In the genomic region with DNA sequence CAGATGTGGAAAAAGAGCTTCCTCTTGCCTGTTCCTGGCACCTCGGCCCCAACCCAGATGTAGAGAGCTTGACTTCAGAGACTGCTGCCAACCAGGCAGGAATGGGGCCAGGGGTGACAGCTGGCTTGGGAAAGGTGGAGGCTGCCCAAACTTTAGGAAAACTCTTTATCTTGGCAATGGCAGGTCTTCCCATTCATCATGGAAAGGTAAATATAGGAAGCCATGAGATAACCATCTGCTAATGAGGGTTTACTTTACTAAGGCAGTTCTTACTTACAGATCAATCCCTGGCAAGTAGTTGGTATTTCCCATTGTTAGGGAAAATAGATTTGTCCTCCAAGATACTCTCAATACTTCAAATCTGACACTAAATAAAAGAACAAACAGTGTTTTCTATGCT, we compare ENCODE assay signal across 12 cellular contexts.
DNase-seq lines count a peak whose midpoint lies in the region; ATAC-seq and TF ChIP-seq lines count a peak whose summit lies in the region.
"Had no signal": no experiment of that assay in that cellular context is flagged by ENCODE, and none has a peak within 500 bp of the region (broad histone marks: within the 10 kb centered on the region; RNA-seq: fewer than 3 reads in every experiment).

No MANE protein-coding gene starts in this region.

- H3K36me3 Mint-ChIP-seq in chondrocyte (ENCODE audit: low read depth) (peaks cover 2% of the 10 kb centered on the region), nephron progenitor cell (ENCODE audit: low read depth) (peaks cover 40% of the 10 kb centered on the region)
- H3K36me3 Mint-ChIP-seq in activated naive CD4-positive, alpha-beta T cell treated with anti-CD3 and anti-CD28 coated beads for 36 hours (ENCODE audit: low read depth) = no peaks in the 10 kb centered on the region
- H3K36me3 Mint-ChIP-seq in naive thymus-derived CD8-positive, alpha-beta T cell = no peaks in the 10 kb centered on the region

- H3K4me1 Mint-ChIP-seq in chondrocyte (ENCODE audit: low read depth) (peaks cover 16% of the 10 kb centered on the region), nephron progenitor cell (peaks cover 14% of the 10 kb centered on the region)
- no peaks in the 10 kb centered on the region for H3K4me1 Mint-ChIP-seq in activated naive CD4-positive, alpha-beta T cell treated with anti-CD3 and anti-CD28 coated beads for 36 hours (ENCODE audit: low read depth)
- H3K4me1 Mint-ChIP-seq in naive thymus-derived CD8-positive, alpha-beta T cell = no peaks in the 10 kb centered on the region
- H3K4me1 Mint-ChIP-seq: activated CD4-positive, alpha-beta T cell treated with anti-CD3 and anti-CD28 coated beads for 36 hours had no signal

- H3K27ac Mint-ChIP-seq in chondrocyte (ENCODE audit: unreplicated experiment) (peak overlapping the region; percentile 19), nephron progenitor cell (peak overlapping the region; percentile 27)
- H3K27ac Mint-ChIP-seq in activated naive CD4-positive, alpha-beta T cell treated with anti-CD3 and anti-CD28 coated beads for 36 hours = no peak overlapping the region
- no peak overlapping the region for H3K27ac Mint-ChIP-seq in naive thymus-derived CD8-positive, alpha-beta T cell
- H3K27ac Mint-ChIP-seq: activated CD4-positive, alpha-beta T cell treated with anti-CD3 and anti-CD28 coated beads for 36 hours; activated T-helper 2 cell treated with anti-CD3 and anti-CD28 coated beads, Interferon-gamma antibody, Interleukin-2, Interleukin-4, amounts not matched to agents 10 μg/mL and 5 μg/mL and 100 μg/mL, durations not matched to agents 14 hours and 24 hours and 36 hours had no signal

- CTCF ChIA-PET in activated naive CD4-positive, alpha-beta T cell treated with anti-CD3 and anti-CD28 coated beads for 36 hours (lab: Charles Lee) = no interaction called here

- POLR2A ChIA-PET in naive thymus-derived CD8-positive, alpha-beta T cell (lab: Charles Lee) = no interaction called here

- no peaks in the 10 kb centered on the region for H3K27me3 Mint-ChIP-seq in chondrocyte (ENCODE audit: low read depth)
- H3K27me3 Mint-ChIP-seq in nephron progenitor cell (ENCODE audit: low read depth, poor library complexity) = no peaks in the 10 kb centered on the region
- no peaks in the 10 kb centered on the region for H3K27me3 Mint-ChIP-seq in activated naive CD4-positive, alpha-beta T cell treated with anti-CD3 and anti-CD28 coated beads for 36 hours (ENCODE audit: low read depth)
- H3K27me3 Mint-ChIP-seq in naive thymus-derived CD8-positive, alpha-beta T cell = peaks cover 0 to 3% (median 0%) of the 10 kb centered on the region in 5 donors

- peak; percentile 76 for DNase-seq in DMS 273 treated with DMSO at 0.1 percent for 48 hours (lab: John Stamatoyannopoulos, UW)
- DNase-seq in NCI-H1694 treated with DMSO at 0.1 percent for 48 hours (lab: John Stamatoyannopoulos, UW) = peak; percentile 26
- DNase-seq in chondrocyte (ENCODE audit: low spot score) = no peak
- DNase-seq in nephron progenitor cell = no peak
- DNase-seq in activated naive CD4-positive, alpha-beta T cell treated with anti-CD3 and anti-CD28 coated beads for 36 hours = no peak
- DNase-seq in naive thymus-derived CD8-positive, alpha-beta T cell = no peak
- DNase-seq: activated CD4-positive, alpha-beta T cell treated with anti-CD3 and anti-CD28 coated beads for 36 hours; COR-L47; mucosa of descending colon; NCI-H1436 treated with DMSO at 0.1 percent for 48 hours had no signal

- no peak for TF ChIP-seq CTCF in chondrocyte (IDR thresholded peaks at IDR 0.05)
- no peak for TF ChIP-seq CTCF in nephron progenitor cell (IDR thresholded peaks at IDR 0.05)

- ATAC-seq in naive thymus-derived CD8-positive, alpha-beta T cell = no peak
- no peak for ATAC-seq in HG02970 (IDR thresholded peaks at IDR 0.05; ENCODE audit: low FRiP score, unreplicated experiment)
- ATAC-seq: activated CD4-positive, alpha-beta T cell treated with anti-CD3 and anti-CD28 coated beads for 36 hours; mucosa of descending colon had no signal

- H3K4me3 Mint-ChIP-seq in chondrocyte (ENCODE audit: unreplicated experiment) (no peak overlapping the region), nephron progenitor cell (no peak overlapping the region)
- no peak overlapping the region for H3K4me3 Mint-ChIP-seq in activated naive CD4-positive, alpha-beta T cell treated with anti-CD3 and anti-CD28 coated beads for 36 hours
- H3K4me3 Mint-ChIP-seq in naive thymus-derived CD8-positive, alpha-beta T cell = no peak overlapping the region
- H3K4me3 Mint-ChIP-seq: activated CD4-positive, alpha-beta T cell treated with anti-CD3 and anti-CD28 coated beads for 36 hours had no signal

- intact Hi-C loops in activated naive CD4-positive, alpha-beta T cell treated with anti-CD3 and anti-CD28 coated beads for 36 hours (cut with micrococcal nuclease) = no loop called here

- H3K9me3 Mint-ChIP-seq in chondrocyte (ENCODE audit: low read depth) (peaks cover 20% of the 10 kb centered on the region), nephron progenitor cell (peaks cover 48% of the 10 kb centered on the region)
- H3K9me3 Mint-ChIP-seq in activated naive CD4-positive, alpha-beta T cell treated with anti-CD3 and anti-CD28 coated beads for 36 hours = peaks cover 3% of the 10 kb centered on the region
- H3K9me3 Mint-ChIP-seq in naive thymus-derived CD8-positive, alpha-beta T cell = peaks cover 0 to 29% (median 3%) of the 10 kb centered on the region in 9 donors

Comparison
In these comparisons a context has a peak if more than half of its experiments do, and no peak if none do; other contexts are left out.
1. DNase-seq: peak in DMS 273 treated with DMSO at 0.1 percent for 48 hours (single experiment) and NCI-H1694 treated with DMSO at 0.1 percent for 48 hours (single experiment); none in chondrocyte (single experiment), nephron progenitor cell (single experiment), activated naive CD4-positive, alpha-beta T cell treated with anti-CD3 and anti-CD28 coated beads for 36 hours (single experiment) and naive thymus-derived CD8-positive, alpha-beta T cell (0 of 10).
2. H3K27ac Mint-ChIP-seq: peak in chondrocyte (single experiment) and nephron progenitor cell (single experiment); none in activated naive CD4-positive, alpha-beta T cell treated with anti-CD3 and anti-CD28 coated beads for 36 hours (single experiment) and naive thymus-derived CD8-positive, alpha-beta T cell (0 of 10).